8 cellular contexts compared by ENCODE assay signal in genomic region chr9:83706703-83707517, GRCh38. TPM values are rescaled to one million over a fixed set of nuclear protein-coding genes. Genes with fewer than 3 reads are reported as not detected.
DNase-seq lines count a peak whose midpoint lies in the region; ATAC-seq, FAIRE-seq and TF ChIP-seq lines count a peak whose summit lies in the region.

No MANE protein-coding gene starts in this region.

- H3K36me3 ChIP-seq in KOPT-K1 (ENCODE audit: insufficient read depth, low read length) (0 out of 2 replicates have a peak, but pooled peaks cover 11% of the 10 kb centered on the region), HepG2 (replicated peaks in 1 of 2; ENCODE audit: control insufficient read depth in 1 of 2, insufficient read depth in 2 of 2, low read length in 2 of 2) (no peaks in the 10 kb centered on the region)

- no peak for FAIRE-seq in HepG2 (lab: Jason Lieb, UNC)

- CTCF ChIA-PET in HepG2 (lab: Yijun Ruan, JAX; ENCODE audit: low intra/inter-chr PET ratio, low total read pairs) = no interaction called here

- no peak for TF ChIP-seq CTCF in HepG2 (CRISPR knock-in tag; IDR thresholded peaks at IDR 0.05)

- peak overlapping the region; percentile 82 to 99 (median 94) for H3K4me3 ChIP-seq in HepG2 (replicated peaks in 1 of 3; ENCODE audit: insufficient read depth in 1 of 3, low read depth in 2 of 3, low read length in 3 of 3)

- no peaks in the 10 kb centered on the region for H3K27me3 ChIP-seq in HepG2 (ENCODE audit: control insufficient read depth in 1 of 2, insufficient read depth in 2 of 2, low read length in 2 of 2)

- peaks cover 58% of the 10 kb centered on the region for H3K79me2 ChIP-seq in HepG2 (ENCODE audit: insufficient read depth, low read length)

- TF ChIP-seq EP300 in HepG2 (IDR thresholded peaks at IDR 0.05; ENCODE audit: low read depth in 2 of 2, low read length in 2 of 2) (no peak), HepG2 (CRISPR knock-in tag; IDR thresholded peaks at IDR 0.05; ENCODE audit: borderline replicate concordance) (no peak)

- intact Hi-C loops in HepG2 (cut with micrococcal nuclease; ENCODE audit: unreplicated experiment) = loop anchor here (5.0 kb wide), 1 partner anchor 45 kb away; no protein-coding TSS in a partner anchor

- TF ChIP-seq RAD21 in HepG2 (CRISPR knock-in tag; IDR thresholded peaks at IDR 0.05) = no peak

- peaks cover 46% of the 10 kb centered on the region for H3K4me1 ChIP-seq in HepG2 (ENCODE audit: insufficient read depth, low read length)

- H3K27ac ChIP-seq in KOPT-K1 (ENCODE audit: low read depth, low read length, poor library complexity, severe bottlenecking) (peak overlapping the region; percentile 95), HepG2 (ENCODE audit: extremely low read length, insufficient read depth, low read length) (peak overlapping the region; percentile 99)

- no peak overlapping the region for H2AFZ ChIP-seq in HepG2 (ENCODE audit: low read length)

- POLR2A ChIA-PET in HepG2 (lab: Yijun Ruan, JAX) = interaction anchor here (0.7 to 2.4 kb wide), 4 partner anchors 8 to 111 kb away, joined by 3 to 13 read pairs (median 6); no protein-coding TSS in a partner anchor

- in situ Hi-C loops in HepG2 (cut with HindIII; ENCODE audit: extremely low pct_ligation_motif_present, low pct_unique_long_range_greater_than_20kb) = no loop called here

- peak overlapping the region; percentile 87 for H3K4me2 ChIP-seq in HepG2 (ENCODE audit: low read depth, low read length)

- peaks cover 41% of the 10 kb centered on the region for H4K20me1 ChIP-seq in HepG2 (ENCODE audit: insufficient read depth, low read length)

- DNase-seq in ELF-1 (ENCODE audit: low read depth, low spot score) (peak; percentile 88), cerebellar cortex (ENCODE audit: low spot score) (peak; percentile 31), HepG2 (ENCODE audit: low spot score) (peak; percentile 30), NCI-H128 (lab: John Stamatoyannopoulos, UW; ENCODE audit: unreplicated experiment) (no peak)
- DNase-seq in activated CD4-positive, CD25-positive, alpha-beta regulatory T cell treated with anti-CD3 and anti-CD28 coated beads, Interleukin-2, amount 50 U/mL, for 16 hours (ENCODE audit: low read depth, low spot score) = peak; percentile 40
- DNase-seq in stimulated activated CD4-positive, alpha-beta T cell treated with anti-CD3 and anti-CD28 coated beads, Interleukin-4, amount 100 ng/mL, for 48 hours (ENCODE audit: low read depth in 2 of 2) = peak; percentile 49 to 53

- no peak for TF ChIP-seq POLR2A in HepG2 (IDR thresholded peaks at IDR 0.05; ENCODE audit: insufficient read depth in 1 of 2, low read depth in 2 of 2, low read length in 2 of 2)

- 1% methylated on average over 16 of the region's 42 CpGs for WGBS in HepG2 (ENCODE audit: low lambda C conversion rate)

- peaks cover 8% of the 10 kb centered on the region for H3K9me3 ChIP-seq in KOPT-K1 (ENCODE audit: insufficient read depth, low read length, poor library complexity, severe bottlenecking)
- H3K9me3 ChIP-seq in HepG2 (ENCODE audit: low read length) = no peaks in the 10 kb centered on the region

- BruUV-seq in HepG2 (replicated peaks; lab: Mats Ljungman, UMichigan) = no TSS peak

- ATAC-seq in GM21717 (IDR thresholded peaks at IDR 0.05; ENCODE audit: unreplicated experiment) = peak; percentile 20
- peak; percentile 18 for ATAC-seq in HepG2

- H3K9ac ChIP-seq in HepG2 (ENCODE audit: insufficient read depth, low read depth, low read length) = peak overlapping the region; percentile 95

TF ChIP-seq in HepG2, 621 proteins besides CTCF, POLR2A, EP300 and RAD21 (continues in another document):
- peak; percentile 15; the same call in 1 of the 2 replicates for TF ChIP-seq BRD4 (CRISPR knock-in tag; IDR thresholded peaks at IDR 0.05)
- no peak for TF ChIP-seq GTF3A (CRISPR knock-in tag; conservative IDR thresholded peaks at IDR 0.05)
- TF ChIP-seq ZNF609 (CRISPR knock-in tag; IDR thresholded peaks at IDR 0.05; ENCODE audit: borderline replicate concordance) = no peak
- 0 out of 2 replicates have a peak, but pooled peaks have one; percentile 14 for TF ChIP-seq HOXA9 (CRISPR knock-in tag; IDR thresholded peaks at IDR 0.05; ENCODE audit: borderline replicate concordance)
- TF ChIP-seq ZBTB7B (CRISPR knock-in tag; IDR thresholded peaks at IDR 0.05) = no peak
- no peak for TF ChIP-seq YEATS2 (CRISPR knock-in tag; IDR thresholded peaks at IDR 0.05; ENCODE audit: borderline replicate concordance)
- no peak for TF ChIP-seq SAFB2 (CRISPR knock-in tag; IDR thresholded peaks at IDR 0.05; ENCODE audit: borderline replicate concordance, low read depth)
- no peak for TF ChIP-seq ZNF510 (CRISPR knock-in tag; IDR thresholded peaks at IDR 0.05; ENCODE audit: low read depth)
- TF ChIP-seq HINFP (CRISPR knock-in tag; IDR thresholded peaks at IDR 0.05; ENCODE audit: low read depth) = 0 out of 2 replicates have a peak, but pooled peaks have one; percentile 20
- peak; percentile 58 for TF ChIP-seq CREB1 (IDR thresholded peaks at IDR 0.05)
- TF ChIP-seq CREB1 (CRISPR knock-in tag; IDR thresholded peaks at IDR 0.05) = 0 out of 2 replicates have a peak, but pooled peaks have one; percentile 29
- 0 out of 2 replicates have a peak, but pooled peaks have one; percentile 26 for TF ChIP-seq FOXM1 (CRISPR knock-in tag; IDR thresholded peaks at IDR 0.05)
- TF ChIP-seq TP53 (CRISPR knock-in tag; conservative IDR thresholded peaks at IDR 0.05) = no peak
- TF ChIP-seq ZNF780A (CRISPR knock-in tag; IDR thresholded peaks at IDR 0.05) = 0 out of 2 replicates have a peak, but pooled peaks have one; percentile 9

RNA-seq across cellular contexts. Expression of gene UBQLN1, which starts 0.8 kb away (rescaled TPM):
- 83.8 and 99.6 TPM in 2 replicates for total RNA-seq in HepG2 (2016; rRNA removed; fragmentation: Illumina TruSeq; extraction: Trizol)
- total RNA-seq in HepG2 (2016; cell fraction: cytosol; rRNA removed; fragmentation: Illumina TruSeq; extraction: Trizol; ENCODE audit: low read depth) = 108 and 112 TPM in 2 replicates
- 84.3 and 103 TPM in 2 replicates for total RNA-seq in HepG2 (2016; cell fraction: insoluble cytoplasmic fraction; rRNA removed; fragmentation: Illumina TruSeq; extraction: Trizol)
- 88.3 and 91.3 TPM in 2 replicates for total RNA-seq in HepG2 (2016; cell fraction: membrane; rRNA removed; fragmentation: Illumina TruSeq; extraction: Trizol)
- 67.3 and 76.3 TPM in 2 replicates for total RNA-seq in HepG2 (2016; cell fraction: nucleus; rRNA removed; fragmentation: Illumina TruSeq; extraction: Trizol)
- polyA plus RNA-seq in HepG2 (2011; rRNA removed) = 78.1 and 85.7 TPM in 2 replicates
- polyA plus RNA-seq in HepG2 (2011; cell fraction: cytosol; rRNA removed) = 41.6 and 51.6 TPM in 2 replicates
- polyA plus RNA-seq in HepG2 (2011; cell fraction: nucleus; rRNA removed) = 37.0 and 39.5 TPM in 2 replicates
- polyA plus RNA-seq in HepG2 (2012) = 61.9 and 66.8 TPM in 2 replicates
- 9.8 and 12.9 TPM in 2 replicates for polyA plus RNA-seq in HepG2 (2016; cell fraction: cytosol; fragmentation: Illumina TruSeq; extraction: Trizol; ENCODE audit: low read depth)
- polyA plus RNA-seq in HepG2 (2016; cell fraction: insoluble cytoplasmic fraction; fragmentation: Illumina TruSeq; extraction: Trizol; ENCODE audit: low read depth) = 96.5 and 97.5 TPM in 2 replicates
- 29.4 and 30.1 TPM in 2 replicates for polyA plus RNA-seq in HepG2 (2016; cell fraction: membrane; fragmentation: Illumina TruSeq; extraction: Trizol; ENCODE audit: low read depth)
- polyA plus RNA-seq in HepG2 (2016; cell fraction: nucleus; fragmentation: Illumina TruSeq; extraction: Trizol; ENCODE audit: insufficient read depth, low read depth) = 54.4 and 58.0 TPM in 2 replicates
- 138 and 314 TPM in 2 replicates for polyA minus RNA-seq in HepG2 (2011; rRNA and poly(A)+ RNA removed; ENCODE audit: low replicate concordance)
- 92.2 and 96.8 TPM in 2 replicates for polyA minus RNA-seq in HepG2 (2011; cell fraction: cytosol; rRNA and poly(A)+ RNA removed)
- polyA minus RNA-seq in HepG2 (2011; cell fraction: nucleus; rRNA and poly(A)+ RNA removed) = 133 and 151 TPM in 2 replicates
